In genomic region chr1:206507395-206508129, GRCh38 we compare ENCODE assay signal across 8 cellular contexts.
DNase-seq lines count a peak whose midpoint lies in the region; ATAC-seq lines count a peak whose summit lies in the region.

TSS of gene RASSF5 (plus strand) at chr1:206507531. CDS start at chr1:206507603, 72 bp downstream.

- no peaks in the 10 kb centered on the region for H3K9me3 Mint-ChIP-seq in central memory CD8-positive, alpha-beta T cell

- ATAC-seq in GM21723 (IDR thresholded peaks at IDR 0.05; ENCODE audit: unreplicated experiment) = peak; percentile 64
- ATAC-seq in central memory CD8-positive, alpha-beta T cell (replicated peaks; ENCODE audit: extremely low read depth, poor library complexity, severe bottlenecking) = peak; percentile 89

- peaks cover 19% of the 10 kb centered on the region for H3K27me3 Mint-ChIP-seq in central memory CD8-positive, alpha-beta T cell

- H3K4me1 Mint-ChIP-seq in central memory CD8-positive, alpha-beta T cell = peaks cover 40% of the 10 kb centered on the region

- peaks cover 3% of the 10 kb centered on the region for H3K36me3 Mint-ChIP-seq in central memory CD8-positive, alpha-beta T cell (ENCODE audit: insufficient read depth)

- peak within 1 kb of the TSS; percentile 35 for H3K27ac Mint-ChIP-seq in central memory CD8-positive, alpha-beta T cell (ENCODE audit: low read depth)

- DNase-seq in D341Med (ENCODE audit: low spot score) (peak; percentile 77), MV-4-11 (lab: John Stamatoyannopoulos, UW) (peak; percentile 54), left kidney (ENCODE audit: low read depth, low spot score) (peak; percentile 71), KG1 (lab: John Stamatoyannopoulos, UW) (no peak)
- DNase-seq in activated CD4-positive, CD25-positive, alpha-beta regulatory T cell treated with anti-CD3 and anti-CD28 coated beads, Interleukin-2, amount 50 U/mL, for 72 hours = peak; percentile 84
- peak; percentile 56 to 65 for DNase-seq in central memory CD8-positive, alpha-beta T cell (ENCODE audit: low spot score in 2 of 2)
- peak; percentile 69 for DNase-seq in stimulated activated CD4-positive, alpha-beta T cell treated with anti-CD3 and anti-CD28 coated beads, Interleukin-2, amount 100 ng/mL, for 4 hours (ENCODE audit: low read depth)

- peak within 1 kb of the TSS; percentile 77 for H3K4me3 Mint-ChIP-seq in central memory CD8-positive, alpha-beta T cell
